1 cellular context compared by ENCODE assay signal in genomic region chr1:153944005-153944821, GRCh38.
TF ChIP-seq lines count a peak whose summit lies in the region.

No MANE protein-coding gene starts in this region.

TF ChIP-seq in HepG2, 621 proteins besides CTCF, POLR2A, EP300 and RAD21:
- TF ChIP-seq ATF7 (IDR thresholded peaks at IDR 0.05) (peak; percentile 93), ATF7 (CRISPR knock-in tag; IDR thresholded peaks at IDR 0.05) (no peak), ZBTB21 (CRISPR knock-in tag; IDR thresholded peaks at IDR 0.05) (peak; percentile 85), ZNF687 (CRISPR knock-in tag; IDR thresholded peaks at IDR 0.05) (0 out of 2 replicates have a peak, but pooled peaks have one; percentile 16), AGO2 (optimal IDR thresholded peaks at IDR 0.05; ENCODE audit: low read depth, low read length) (peak; percentile 62), SALL1 (CRISPR knock-in tag; IDR thresholded peaks at IDR 0.05) (no peak), CREB1 (IDR thresholded peaks at IDR 0.05) (peak; percentile 85), CREB1 (CRISPR knock-in tag; IDR thresholded peaks at IDR 0.05) (no peak), TRIM22 (IDR thresholded peaks at IDR 0.05) (no peak)
